8 cellular contexts compared by ENCODE assay signal in genomic region chr5:160398806-160399205, GRCh38. TPM values are rescaled to one million over a fixed set of nuclear protein-coding genes. Genes with fewer than 3 reads are reported as not detected.
A peak's percentile ranks its signal among the peaks of the same experiment; 100 is the strongest.
DNase-seq lines count a peak whose midpoint lies in the region; ATAC-seq and TF ChIP-seq lines count a peak whose summit lies in the region.

No MANE protein-coding gene starts in this region.

- H3K4me1 ChIP-seq in HAP-1 (peaks cover 23% of the 10 kb centered on the region), right lobe of liver (peaks cover 0 to 10% (median 0%) of the 10 kb centered on the region in 4 donors)

- no peak for TF ChIP-seq POLR2A in right lobe of liver (IDR thresholded peaks at IDR 0.05)

- H3K27me3 ChIP-seq in HAP-1 (ENCODE audit: low read depth) (no peaks in the 10 kb centered on the region), right lobe of liver (no peaks in the 10 kb centered on the region)

- in situ Hi-C loops in HAP-1 (cut with MboI; ENCODE audit: low sequenced_read_pairs), result no loop called here

- H3K4me3 ChIP-seq in HAP-1 (peak overlapping the region; percentile 63), right lobe of liver (peak overlapping the region; percentile 69 to 79 (median 73))

- DNase-seq in A172 (ENCODE audit: low spot score), result peak; percentile 14
- peak in 1 of 2 experiments; percentile 45 for DNase-seq in HAP-1 (ENCODE audit: low spot score in 2 of 2)
- peak; percentile 69 for DNase-seq in amniotic epithelial cell (ENCODE audit: low read depth)
- no peak for DNase-seq in right lobe of liver
- DNase-seq in KG1 (lab: John Stamatoyannopoulos, UW), result no peak

- intact Hi-C loops in right lobe of liver (cut with DNase I), result no loop called here

- TF ChIP-seq CTCF in right lobe of liver (IDR thresholded peaks at IDR 0.05), result no peak

- H3K36me3 ChIP-seq in HAP-1 (replicated peaks), result peaks cover 21% of the 10 kb centered on the region
- peaks cover 0 to 22% (median 6%) of the 10 kb centered on the region in 4 donors for H3K36me3 ChIP-seq in right lobe of liver

- peak overlapping the region in 1 of 3 donors; percentile 87 for H3K27ac ChIP-seq in right lobe of liver

- 52% methylated on average over 4 of the region's 4 CpGs for WGBS in right lobe of liver (ENCODE audit: insufficient coverage, low coverage, low lambda C conversion rate, missing lambda C conversion rate)

- ATAC-seq in right lobe of liver, result no peak
- no peak for ATAC-seq in GM19397 (IDR thresholded peaks at IDR 0.05; ENCODE audit: unreplicated experiment)
- ATAC-seq in GM18858 (IDR thresholded peaks at IDR 0.05; ENCODE audit: unreplicated experiment), result no peak
- no peak for ATAC-seq in HG02870 (IDR thresholded peaks at IDR 0.05; ENCODE audit: unreplicated experiment)

- H3K9me3 ChIP-seq in HAP-1 (no peaks in the 10 kb centered on the region), right lobe of liver (no peaks in the 10 kb centered on the region)

RNA-seq across cellular contexts. Expression of gene FAM200C, which starts 1.0 kb away (rescaled TPM):
- total RNA-seq in A172 (2014; rRNA removed; shearing (Covaris generic)), result 14.1 and 17.9 TPM in 2 replicates
- total RNA-seq in right lobe of liver, result 1 to 10 TPM in 2 of 6 experiments, under 1 TPM in 4; 0.56 to 1.2 (median 0.95) TPM

RNA-seq across cellular contexts. Expression of gene SLU7, which starts 20.1 kb away (rescaled TPM):
- total RNA-seq in A172 (2014; rRNA removed; shearing (Covaris generic)), result 58.4 and 62.1 TPM in 2 replicates
- 10 to 100 TPM; 11.6 to 19.4 (median 17.0) TPM for total RNA-seq in right lobe of liver

RNA-seq across cellular contexts. Expression of gene PTTG1, which starts 22.8 kb away (rescaled TPM):
- total RNA-seq in A172 (2014; rRNA removed; shearing (Covaris generic)), result 292 and 382 TPM in 2 replicates
- total RNA-seq in right lobe of liver, result 1 to 10 TPM in 3 of 6 experiments, under 1 TPM in 3; 0.51 to 5.9 (median 2.6) TPM

RNA-seq across cellular contexts. Expression of gene C1QTNF2, which starts 28.4 kb away (rescaled TPM):
- 1.5 and 1.6 TPM in 2 replicates for total RNA-seq in A172 (2014; rRNA removed; shearing (Covaris generic))
- under 1 TPM in 4 of 6 experiments, not detected in 2; 0.11 to 0.30 (median 0.15) TPM for total RNA-seq in right lobe of liver

Comparison
In these comparisons a context has a peak if more than half of its experiments do, and no peak if none do; other contexts are left out.
1. DNase-seq: peak in A172 (single experiment) and amniotic epithelial cell (single experiment); none in right lobe of liver (0 of 3) and KG1 (single experiment).
2. RNA of gene PTTG1, which starts 22.8 kb away (total RNA-seq): 292 to 382 TPM in A172; 0.51 to 5.9 TPM in right lobe of liver; every median in the first group is over 10 times any median in the second.